ENCODE assay signal across 9 cellular contexts in genomic region chr10:113073549-113074189, GRCh38.
DNase-seq lines count a peak whose midpoint lies in the region; ATAC-seq and FAIRE-seq lines count a peak whose summit lies in the region.
"Had no signal": no experiment of that assay in that cellular context is flagged by ENCODE, and none has a peak within 500 bp of the region (broad histone marks: within the 10 kb centered on the region; RNA-seq: fewer than 3 reads in every experiment).

No MANE protein-coding gene starts in this region.

- peak; percentile 56 for FAIRE-seq in TTC549 (lab: Jason Lieb, UNC)

- ATAC-seq in left cardiac atrium, result peak; percentile 73 to 92
- ATAC-seq: natural killer cell had no signal

- DNase-seq in GM04504 (ENCODE audit: low read depth), result peak; percentile 86
- DNase-seq in left cardiac atrium, result peak; percentile 85
- peak; percentile 98 for DNase-seq in renal cortical epithelial cell (ENCODE audit: low read depth)
- DNase-seq in G401 (ENCODE audit: low spot score), result no peak
- no peak for DNase-seq in stimulated activated CD8-positive, alpha-beta memory T cell treated with anti-CD3 and anti-CD28 coated beads, Interleukin-4, amount 100 ng/mL, for 48 hours
- no peak for DNase-seq in NCI-H2107 treated with DMSO at 0.1 percent for 48 hours (lab: John Stamatoyannopoulos, UW; ENCODE audit: unreplicated experiment)
- no peak for DNase-seq in HuH-7 (ENCODE audit: low spot score)
- DNase-seq: natural killer cell had no signal

- intact Hi-C loops in left cardiac atrium (cut with DNase I), result no loop called here

- in situ Hi-C loops in G401 (cut with HindIII; ENCODE audit: low sequenced_read_pairs), result no loop called here

Comparison
In these comparisons a context has a peak if more than half of its experiments do, and no peak if none do; other contexts are left out.
1. DNase-seq: peak in GM04504 (single experiment), left cardiac atrium (single experiment) and renal cortical epithelial cell (single experiment); none in G401 (single experiment), stimulated activated CD8-positive, alpha-beta memory T cell treated with anti-CD3 and anti-CD28 coated beads, Interleukin-4, amount 100 ng/mL, for 48 hours (single experiment), NCI-H2107 treated with DMSO at 0.1 percent for 48 hours (single experiment) and HuH-7 (single experiment).